1 cellular context compared by ENCODE assay signal in genomic region chr18:60090170-60090569, GRCh38.
TF ChIP-seq lines count a peak whose summit lies in the region.

No MANE protein-coding gene starts in this region.

TF ChIP-seq in HepG2, 621 proteins besides CTCF, POLR2A, EP300 and RAD21 (continued from another document):
- no peak for TF ChIP-seq HDAC6 (IDR thresholded peaks at IDR 0.05; ENCODE audit: low read depth, low read length)
